Comparison of ENCODE assay signal across 8 cellular contexts in the genomic region with DNA sequence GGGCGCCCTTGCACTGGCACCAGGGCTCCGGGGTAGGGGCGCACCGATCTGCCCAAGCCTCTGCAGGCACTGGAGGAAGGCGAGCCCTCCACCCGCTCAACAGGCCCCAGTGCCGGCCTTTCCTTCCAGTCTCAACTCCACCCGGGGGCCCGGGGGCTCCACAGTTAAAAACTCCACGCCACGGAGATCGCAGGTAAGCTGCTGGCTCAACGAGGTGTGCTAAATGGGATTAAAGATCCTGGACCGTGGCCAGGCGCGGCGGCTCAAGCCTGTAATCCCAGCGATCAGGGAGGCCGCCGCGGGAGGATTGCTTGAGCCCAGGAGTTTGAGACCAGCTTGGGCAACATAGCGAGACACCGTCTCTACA. TPM values are rescaled to one million over a fixed set of nuclear protein-coding genes. Genes with fewer than 3 reads are reported as not detected.
A peak's percentile ranks its signal among the peaks of the same experiment; 100 is the strongest.
DNase-seq lines count a peak whose midpoint lies in the region; ATAC-seq and TF ChIP-seq lines count a peak whose summit lies in the region.

No MANE protein-coding gene starts in this region.

- H3K27me3 ChIP-seq in HAP-1 (ENCODE audit: low read depth) (no peaks in the 10 kb centered on the region), heart left ventricle (no peaks in the 10 kb centered on the region), sigmoid colon (no peaks in the 10 kb centered on the region)

- H3K9me3 ChIP-seq in HAP-1 = no peaks in the 10 kb centered on the region
- no peaks in the 10 kb centered on the region for H3K9me3 ChIP-seq in heart left ventricle
- H3K9me3 ChIP-seq in sigmoid colon = no peaks in the 10 kb centered on the region

- H3K9me3 Mint-ChIP-seq in activated B cell treated with CpG ODN at 0.5 μM for 24 hours = no peaks in the 10 kb centered on the region

- in situ Hi-C loops in HAP-1 (cut with MboI; ENCODE audit: low sequenced_read_pairs) = loop anchor here (10.0 kb wide), 1 partner anchor 344 kb away; no protein-coding TSS in a partner anchor

- ATAC-seq in activated B cell treated with CpG ODN at 0.5 μM for 24 hours (ENCODE audit: low read depth) = no peak
- ATAC-seq in heart left ventricle = no peak

- TF ChIP-seq POLR2A in heart left ventricle (IDR thresholded peaks at IDR 0.05) = no peak
- no peak for TF ChIP-seq POLR2A in sigmoid colon (IDR thresholded peaks at IDR 0.05)

- no peak for TF ChIP-seq EP300 in sigmoid colon (IDR thresholded peaks at IDR 0.05)

- intact Hi-C loops in activated B cell treated with CpG ODN at 0.5 μM for 24 hours (cut with micrococcal nuclease) (loop anchor here (1.0 kb wide), 2 partner anchors 61 to 684 kb away; partner anchors contain the start of genes PDXK and PKNOX1), heart left ventricle (cut with DNase I) (loop anchor here in 2 of 10 donors (5.0 to 10.0 kb wide), 4 partner anchors 44 to 334 kb away; no protein-coding TSS in a partner anchor), sigmoid colon (cut with DNase I) (loop anchor here (2.0 kb wide), 2 partner anchors 58 to 70 kb away; no protein-coding TSS in a partner anchor)

- peaks cover 3% of the 10 kb centered on the region for H3K27me3 Mint-ChIP-seq in activated B cell treated with CpG ODN at 0.5 μM for 24 hours

- peaks cover 27% of the 10 kb centered on the region for H3K36me3 ChIP-seq in HAP-1 (replicated peaks)
- H3K36me3 ChIP-seq in heart left ventricle = peaks cover 0 to 23% (median 12%) of the 10 kb centered on the region in 9 donors
- H3K36me3 ChIP-seq in sigmoid colon = peaks cover 0 to 16% (median 1%) of the 10 kb centered on the region in 4 donors

- H3K4me1 ChIP-seq in HAP-1 (peaks cover 6% of the 10 kb centered on the region), heart left ventricle (peaks cover 0 to 33% (median 21%) of the 10 kb centered on the region in 12 donors), sigmoid colon (peaks cover 0 to 23% (median 18%) of the 10 kb centered on the region in 4 donors)

- H3K27ac ChIP-seq in heart left ventricle (peak overlapping the region in 11 of 12 donors; percentile 57 to 92 (median 85)), sigmoid colon (peak overlapping the region; percentile 88 to 96 (median 91))

- peaks cover 30% of the 10 kb centered on the region for H3K4me1 Mint-ChIP-seq in activated B cell treated with CpG ODN at 0.5 μM for 24 hours

- DNase-seq in HAP-1 (ENCODE audit: low spot score in 2 of 2) (no peak), activated B cell treated with CpG ODN at 0.5 μM for 24 hours (no peak), heart left ventricle (peak in 2 of 5 donors; percentile 35 to 63), sigmoid colon (no peak), hippocampal formation (lab: John Stamatoyannopoulos, UW) (no peak), NCI-H345 (lab: John Stamatoyannopoulos, UW) (no peak), cerebellar cortex (ENCODE audit: low spot score) (no peak), activated gamma-delta T cell treated with Interleukin-2 at 50 U/mL for 16 hours (no peak)

- POLR2A ChIA-PET in activated B cell treated with CpG ODN at 0.5 μM for 24 hours (lab: Charles Lee) = interaction anchor here (0.5 to 2.8 kb wide), 5 partner anchors 13 to 685 kb away, joined by 3 to 14 read pairs (median 4); no protein-coding TSS in a partner anchor

- peaks cover 25% of the 10 kb centered on the region for H3K36me3 Mint-ChIP-seq in activated B cell treated with CpG ODN at 0.5 μM for 24 hours (ENCODE audit: low read depth)

- WGBS in heart left ventricle, 4 donors = 86 to 88% (median 87%) methylated on average over 19 to 23 of the region's 23 CpGs
- 89 to 92% methylated on average over 23 of the region's 23 CpGs for WGBS in sigmoid colon, 2 donors

- H3K27ac Mint-ChIP-seq in activated B cell treated with CpG ODN at 0.5 μM for 24 hours = peak overlapping the region; percentile 84

- H3K4me3 Mint-ChIP-seq in activated B cell treated with CpG ODN at 0.5 μM for 24 hours = peak overlapping the region; percentile 79

- TF ChIP-seq CTCF in activated B cell treated with CpG ODN at 0.5 μM for 24 hours (IDR thresholded peaks at IDR 0.05) (no peak), heart left ventricle (IDR thresholded peaks at IDR 0.05) (no peak), sigmoid colon (IDR thresholded peaks at IDR 0.05) (no peak)

- CTCF ChIA-PET in activated B cell treated with CpG ODN at 0.5 μM for 24 hours (lab: Charles Lee) = no interaction called here

- H3K4me3 ChIP-seq in HAP-1 (peak overlapping the region; percentile 84), heart left ventricle (peak overlapping the region in 11 of 12 donors; percentile 69 to 100 (median 94)), sigmoid colon (peak overlapping the region; percentile 23 to 96 (median 84))

RNA-seq across cellular contexts. Expression of gene HSF2BP, which starts 0.5 kb away (rescaled TPM):
- total RNA-seq in activated B cell treated with CpG ODN at 0.5 μM for 24 hours = 0.58 and 0.61 TPM in 2 replicates
- total RNA-seq in heart left ventricle = under 1 TPM in 1 of 9 donors, not detected in 8; 0.32 TPM
- polyA plus RNA-seq in heart left ventricle = under 1 TPM; 0.08 to 0.19 TPM
- total RNA-seq in sigmoid colon = under 1 TPM; 0.16 to 0.83 (median 0.59) TPM
- polyA plus RNA-seq in sigmoid colon = under 1 TPM; 0.39 to 0.60 (median 0.46) TPM

RNA-seq across cellular contexts. Expression of gene RRP1B, which starts 0.6 kb away (rescaled TPM):
- total RNA-seq in activated B cell treated with CpG ODN at 0.5 μM for 24 hours (29.6 and 32.0 TPM in 2 replicates), heart left ventricle (10 to 100 TPM in 4 of 9 donors, 1 to 10 TPM in 5; 6.6 to 16.1 (median 9.5) TPM), sigmoid colon (10 to 100 TPM; 14.3 to 20.5 (median 17.6) TPM)
- polyA plus RNA-seq in heart left ventricle (1 to 10 TPM; 3.6 to 9.8 TPM), sigmoid colon (10 to 100 TPM in 1 of 3 donors, 1 to 10 TPM in 2; 3.5 to 15.2 (median 3.6) TPM)
